In the genomic region with DNA sequence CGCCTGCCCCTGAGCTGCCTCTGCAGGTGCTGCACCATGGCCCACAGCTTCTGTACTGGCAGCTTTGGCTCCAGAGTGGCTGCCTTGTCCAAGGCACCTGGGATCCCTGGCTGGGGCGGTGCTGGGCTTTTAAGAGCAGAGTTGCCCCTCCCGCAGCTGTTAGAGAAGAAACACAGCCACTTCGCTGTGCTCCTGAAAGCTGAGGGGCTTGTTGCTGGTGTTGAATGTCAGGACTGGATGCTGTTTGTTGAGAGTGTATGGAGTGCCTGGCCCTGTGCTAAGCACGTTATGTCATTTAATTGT, we compare ENCODE assay signal across 24 cellular contexts.
"Had no signal": no experiment of that assay in that cellular context is flagged by ENCODE, and none has a peak within 500 bp of the region (broad histone marks: within the 10 kb centered on the region; RNA-seq: fewer than 3 reads in every experiment).

No MANE protein-coding gene starts in this region.

- H3K9me3 ChIP-seq: adrenal gland, body of pancreas, breast epithelium, MG63, Peyer's patch, SJSA1, SK-N-SH had no signal

- H3K4me1 Mint-ChIP-seq: activated B cell treated with CpG ODN at 0.5 μM for 24 hours; activated T-helper 17 cell treated with anti-CD3 and anti-CD28 coated beads, Interleukin-2, amount 50 U/mL, for 72 hours had no signal

- H3K4me3 ChIP-seq: adrenal gland, body of pancreas, breast epithelium, MG63, Peyer's patch, SJSA1 had no signal

- H3K9me3 Mint-ChIP-seq: activated B cell treated with CpG ODN at 0.5 μM for 24 hours; activated CD4-positive, alpha-beta memory T cell treated with anti-CD3 and anti-CD28 coated beads for 36 hours; activated naive CD8-positive, alpha-beta T cell treated with anti-CD3 and anti-CD28 coated beads for 36 hours; activated T-cell treated with anti-CD3 and anti-CD28 coated beads, Interleukin-2, amount 50 U/mL, for 72 hours; activated T-helper 17 cell treated with anti-CD3 and anti-CD28 coated beads, Interleukin-2, amount 50 U/mL, for 72 hours; T-helper 1 cell treated with Interleukin-12 subunit alpha and Interleukin-12 subunit beta and Interleukin-4 antibody, amounts not matched to agents 30 μg/mL and 1 μg/mL, for 36 hours; T-helper 2 cell treated with Interferon-gamma antibody and Interleukin-4, amounts not matched to agents 5 μg/mL and 100 μg/mL, for 36 hours had no signal

- ATAC-seq: activated T-cell treated with anti-CD3 and anti-CD28 coated beads, Interleukin-2, amount 50 U/mL, for 72 hours had no signal

- H3K27me3 Mint-ChIP-seq: activated CD4-positive, alpha-beta memory T cell treated with anti-CD3 and anti-CD28 coated beads for 36 hours; activated naive CD8-positive, alpha-beta T cell treated with anti-CD3 and anti-CD28 coated beads for 36 hours; activated T-helper 17 cell treated with anti-CD3 and anti-CD28 coated beads, Interleukin-2, amount 50 U/mL, for 72 hours had no signal

- H3K27ac ChIP-seq: adrenal gland, body of pancreas, breast epithelium, Peyer's patch, SJSA1 had no signal

- H3K36me3 ChIP-seq: adrenal gland, breast epithelium, MG63, Peyer's patch, SJSA1 had no signal

- H3K4me3 Mint-ChIP-seq: activated B cell treated with CpG ODN at 0.5 μM for 24 hours; activated CD4-positive, alpha-beta memory T cell treated with anti-CD3 and anti-CD28 coated beads for 36 hours; activated naive CD8-positive, alpha-beta T cell treated with anti-CD3 and anti-CD28 coated beads for 36 hours; activated T-cell treated with anti-CD3 and anti-CD28 coated beads, Interleukin-2, amount 50 U/mL, for 72 hours; activated T-helper 17 cell treated with anti-CD3 and anti-CD28 coated beads, Interleukin-2, amount 50 U/mL, for 72 hours; T-helper 1 cell treated with Interleukin-12 subunit alpha and Interleukin-12 subunit beta and Interleukin-4 antibody, amounts not matched to agents 30 μg/mL and 1 μg/mL, for 36 hours; T-helper 2 cell treated with Interferon-gamma antibody and Interleukin-4, amounts not matched to agents 5 μg/mL and 100 μg/mL, for 36 hours had no signal

- DNase-seq: activated B cell treated with CpG ODN at 0.5 μM for 24 hours; activated CD4-positive, alpha-beta T cell treated with anti-CD3 and anti-CD28 coated beads for 4 hours; activated effector memory CD4-positive, alpha-beta T cell treated with anti-CD3 and anti-CD28 coated beads, Interleukin-2, amount 50 U/mL, for 16 hours; activated naive CD4-positive, alpha-beta T cell treated with anti-CD3 and anti-CD28 coated beads, Interleukin-2, amount 50 U/mL, for 16 hours; activated naive CD8-positive, alpha-beta T cell treated with anti-CD3 and anti-CD28 coated beads for 36 hours; activated T-cell treated with anti-CD3 and anti-CD28 coated beads, Interleukin-2, amount 50 U/mL, for 1 hour; NCI-H1048; NCI-H146; NCI-H187 treated with DMSO at 0.1 percent for 48 hours; NCI-H345; NK-92 treated with Interleukin-12 subunit alpha and Interleukin-12 subunit beta, amount 100 ng/mL, for 24 hours; SHP77 treated with DMSO at 0.1 percent for 48 hours; SK-N-SH had no signal

- H3K27ac Mint-ChIP-seq: activated B cell treated with CpG ODN at 0.5 μM for 24 hours; activated CD4-positive, alpha-beta memory T cell treated with anti-CD3 and anti-CD28 coated beads for 36 hours; activated naive CD8-positive, alpha-beta T cell treated with anti-CD3 and anti-CD28 coated beads for 36 hours; activated T-cell treated with anti-CD3 and anti-CD28 coated beads, Interleukin-2, amount 50 U/mL, for 72 hours; activated T-helper 17 cell treated with anti-CD3 and anti-CD28 coated beads, Interleukin-2, amount 50 U/mL, for 72 hours; T-helper 1 cell treated with Interleukin-12 subunit alpha and Interleukin-12 subunit beta and Interleukin-4 antibody, amounts not matched to agents 30 μg/mL and 1 μg/mL, for 36 hours; T-helper 2 cell treated with Interferon-gamma antibody and Interleukin-4, amounts not matched to agents 5 μg/mL and 100 μg/mL, for 36 hours had no signal

- H3K4me1 ChIP-seq: adrenal gland, breast epithelium, Peyer's patch, SJSA1 had no signal

- H3K27me3 ChIP-seq: adrenal gland, body of pancreas, breast epithelium, MG63, Peyer's patch had no signal
